8 cellular contexts compared by ENCODE assay signal in the genomic region with DNA sequence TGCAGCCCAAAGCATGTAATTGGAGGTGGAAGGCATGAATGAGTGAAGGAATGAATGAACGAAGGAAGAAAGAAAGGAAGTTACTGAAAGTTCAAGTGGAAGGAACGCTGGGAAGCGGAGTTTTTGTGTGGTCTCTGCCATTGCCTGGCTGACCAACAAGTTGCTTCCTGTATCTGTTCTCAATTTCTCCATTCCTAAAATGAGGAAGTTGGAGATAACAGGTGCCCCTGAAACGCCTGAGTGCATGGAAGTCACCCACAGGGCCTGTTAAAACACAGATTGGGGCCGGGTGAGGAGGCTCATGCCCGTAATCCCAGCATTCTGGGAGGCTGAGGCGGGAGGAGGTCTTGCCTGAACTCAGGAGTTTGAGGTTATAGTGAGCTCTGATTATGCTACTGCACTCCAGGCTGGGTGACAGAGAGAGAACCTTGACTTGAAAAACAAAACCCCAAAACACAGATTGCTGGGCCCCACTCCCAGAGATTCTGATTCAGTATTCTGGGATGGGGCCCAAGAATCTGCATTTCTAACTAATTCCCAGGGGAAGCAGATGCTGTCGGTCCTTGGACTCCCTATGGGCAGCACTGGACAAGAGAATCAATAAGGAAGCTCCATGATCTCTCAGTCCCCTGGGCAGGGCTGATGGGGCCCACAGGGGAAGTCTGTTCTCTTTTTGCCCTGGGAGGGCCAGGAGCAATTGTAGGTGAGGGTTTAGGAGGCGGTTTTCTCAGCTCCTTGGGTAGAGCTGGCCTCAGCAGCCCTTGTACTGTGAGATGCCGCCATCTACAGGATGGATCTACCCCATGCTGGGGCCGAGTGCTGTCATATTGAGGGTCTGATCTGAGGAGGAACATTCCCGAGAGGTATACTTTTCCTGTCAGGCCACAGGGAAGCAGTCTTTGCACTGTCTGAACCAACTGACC. TPM values are rescaled to one million over a fixed set of nuclear protein-coding genes. Genes with fewer than 3 reads are reported as not detected.
DNase-seq lines count a peak whose midpoint lies in the region; ATAC-seq, FAIRE-seq and TF ChIP-seq lines count a peak whose summit lies in the region.

No MANE protein-coding gene starts in this region.

- H3K4me3 ChIP-seq in kidney (ENCODE audit: low read length in 2 of 2): no peak overlapping the region

- no peak for FAIRE-seq in kidney (lab: Jason Lieb, UNC)

- TF ChIP-seq CTCF in brain (conservative IDR thresholded peaks at IDR 0.05) (peak; percentile 54 to 66), kidney (IDR thresholded peaks at IDR 0.05; ENCODE audit: borderline replicate concordance, extremely low read depth, insufficient read depth) (peak; percentile 61)

- DNase-seq in Caki2 (ENCODE audit: low read depth) (peak; percentile 80), M059J (ENCODE audit: low read depth) (peak; percentile 81), T-cell (peak in 33 of 34 experiments; percentile 18 to 72 (median 52)), kidney (no peak)
- peak; percentile 27 to 34 for DNase-seq in stimulated activated CD4-positive, alpha-beta T cell treated with anti-CD3 and anti-CD28 coated beads, Interleukin-2, amount 100 ng/mL, for 48 hours

- in situ Hi-C loops in Caki2 (cut with HindIII; ENCODE audit: low pct_unique_long_range_greater_than_20kb, low sequenced_read_pairs): no loop called here

- peaks cover 30 to 36% (median 32%) of the 10 kb centered on the region in 3 donors for H3K4me1 Mint-ChIP-seq in T-cell
- H3K4me1 Mint-ChIP-seq in brain: peaks cover 4% of the 10 kb centered on the region

- no peaks in the 10 kb centered on the region for H3K36me3 ChIP-seq in kidney (ENCODE audit: control insufficient read depth in 1 of 2, insufficient read depth in 2 of 2, low read length in 2 of 2)

- no peak overlapping the region for H3K27ac ChIP-seq in kidney (ENCODE audit: low read depth in 2 of 2, low read length in 2 of 2)

- no peaks in the 10 kb centered on the region for H3K9me3 ChIP-seq in kidney (ENCODE audit: control insufficient read depth in 1 of 2, low read length in 2 of 2)

- H3K27ac Mint-ChIP-seq in T-cell (no peak overlapping the region), brain (peak overlapping the region in 1 of 5 experiments; percentile 20)

- no peaks in the 10 kb centered on the region for H3K36me3 Mint-ChIP-seq in T-cell
- H3K36me3 Mint-ChIP-seq in brain: no peaks in the 10 kb centered on the region

- no peak overlapping the region for H3K9ac ChIP-seq in kidney (ENCODE audit: low read length in 2 of 2)

- POLR2A ChIA-PET in T-cell (lab: Charles Lee): interaction anchor here in 1 of 2 donors (0.5 kb wide), 1 partner anchor 14 kb away, joined by 3 read pairs; no protein-coding TSS in a partner anchor

- H3K4me1 ChIP-seq in kidney (ENCODE audit: control insufficient read depth in 1 of 2, insufficient read depth in 1 of 2, low read depth in 1 of 2, low read length in 2 of 2): peaks cover 0 to 2% of the 10 kb centered on the region in 2 donors

- intact Hi-C loops in kidney (cut with DNase I): no loop called here

- CTCF ChIA-PET in T-cell (lab: Charles Lee): interaction anchor here (0.6 to 2.7 kb wide), 9 partner anchors 29 to 1435 kb away, joined by 3 to 30 read pairs (median 5); no protein-coding TSS in a partner anchor

- H3K9me3 Mint-ChIP-seq in T-cell: no peaks in the 10 kb centered on the region
- no peaks in the 10 kb centered on the region for H3K9me3 Mint-ChIP-seq in brain

- ATAC-seq in GM21529 (IDR thresholded peaks at IDR 0.05; ENCODE audit: unreplicated experiment) (peak; percentile 75), T-cell (replicated peaks in 1 of 4) (peak; percentile 77 to 97 (median 85)), GM19324 (IDR thresholded peaks at IDR 0.05; ENCODE audit: low FRiP score, unreplicated experiment) (no peak)

- H3K4me3 Mint-ChIP-seq in T-cell: no peak overlapping the region
- no peak overlapping the region for H3K4me3 Mint-ChIP-seq in brain

- H3K27me3 Mint-ChIP-seq in T-cell (no peaks in the 10 kb centered on the region), brain (peaks cover 11% of the 10 kb centered on the region)

RNA-seq across cellular contexts. Expression of gene CNR2, which starts 3.3 kb away (rescaled TPM):
- 0.03 TPM in 1 of 2 replicates, not detected in the other for total RNA-seq in Caki2 (2014; rRNA removed; shearing (Covaris generic); ENCODE audit: low replicate concordance)
- not detected in 2 replicates for total RNA-seq in M059J (2014; rRNA removed; shearing (Covaris generic))
- 1 to 10 TPM in 4 of 5 donors, under 1 TPM in 1; 0.67 to 2.1 (median 1.5) TPM for total RNA-seq in T-cell
- not detected for polyA plus RNA-seq in brain (ENCODE audit: insufficient read depth, low read depth, low replicate concordance)
- 0.57 TPM for total RNA-seq in kidney
- not detected for polyA plus RNA-seq in kidney (ENCODE audit: insufficient read depth, low read depth, low replicate concordance)

RNA-seq across cellular contexts. Expression of gene PNRC2, which starts 43.2 kb away (rescaled TPM):
- 22.0 and 48.8 TPM in 2 replicates for total RNA-seq in Caki2 (2014; rRNA removed; shearing (Covaris generic); ENCODE audit: low replicate concordance)
- 89.5 and 148 TPM in 2 replicates for total RNA-seq in M059J (2014; rRNA removed; shearing (Covaris generic))
- 100 to 1,000 TPM; 135 to 159 (median 139) TPM for total RNA-seq in T-cell
- 41.9 TPM for polyA plus RNA-seq in brain (ENCODE audit: insufficient read depth, low read depth, low replicate concordance)
- total RNA-seq in kidney: 107 TPM
- 86.3 TPM for polyA plus RNA-seq in kidney (ENCODE audit: insufficient read depth, low read depth, low replicate concordance)

RNA-seq across cellular contexts. Expression of gene FUCA1, which starts 48.4 kb away (rescaled TPM):
- 30.7 and 44.8 TPM in 2 replicates for total RNA-seq in Caki2 (2014; rRNA removed; shearing (Covaris generic); ENCODE audit: low replicate concordance)
- total RNA-seq in M059J (2014; rRNA removed; shearing (Covaris generic)): 65.9 and 67.4 TPM in 2 replicates
- total RNA-seq in T-cell (10 to 100 TPM in 3 of 5 donors, 1 to 10 TPM in 2; 5.6 to 11.5 (median 10.7) TPM), kidney (69.2 TPM)
- polyA plus RNA-seq in brain (ENCODE audit: insufficient read depth, low read depth, low replicate concordance) (15.1 TPM), kidney (ENCODE audit: insufficient read depth, low read depth, low replicate concordance) (88.3 TPM)
